ENCODE assay signal across 34 cellular contexts in the genomic region with DNA sequence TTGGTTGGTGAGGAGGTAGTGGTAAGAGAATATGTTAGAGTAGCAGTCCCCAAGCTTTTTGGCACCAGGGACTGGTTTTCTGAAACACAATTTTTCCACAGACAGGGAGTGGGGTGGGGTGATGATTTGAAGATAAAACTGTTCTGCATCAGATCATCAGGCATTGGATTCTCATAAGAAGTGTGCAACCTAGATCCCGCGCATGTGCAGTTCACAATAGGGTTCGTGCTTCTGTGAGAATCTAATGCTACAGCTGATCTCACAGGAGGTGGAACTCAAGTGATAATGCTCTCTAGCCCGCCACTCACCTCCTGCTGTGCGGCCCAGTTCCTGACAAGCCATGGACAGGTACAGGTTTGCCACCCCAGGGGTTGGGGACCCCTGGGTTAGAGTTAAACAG.
"Had no signal": no experiment of that assay in that cellular context is flagged by ENCODE, and none has a peak within 500 bp of the region (broad histone marks: within the 10 kb centered on the region; RNA-seq: fewer than 3 reads in every experiment).

No MANE protein-coding gene starts in this region.

- H3K27ac ChIP-seq: KMS-11 had no signal

- H3K9ac ChIP-seq: KMS-11 had no signal

- H3K27me3 ChIP-seq: MG63 had no signal

- H3K36me3 ChIP-seq: MG63 had no signal

- H3K4me2 ChIP-seq: KMS-11 had no signal

- H3K9me3 ChIP-seq: MG63 had no signal

- DNase-seq: Karpas-422, Kasumi-1, MG63, MM.1S, MV-4-11, NCI-H1048, NCI-H1092, NCI-H1092 treated with DMSO at 0.1 percent for 48 hours, NCI-H1105, NCI-H1105 treated with DMSO at 0.1 percent for 48 hours, NCI-H1417, NCI-H1417 treated with DMSO at 0.1 percent for 48 hours, NCI-H1436, NCI-H1436 treated with DMSO at 0.1 percent for 48 hours, NCI-H146, NCI-H1694, NCI-H1694 treated with DMSO at 0.1 percent for 48 hours, NCI-H187, NCI-H187 treated with DMSO at 0.1 percent for 48 hours, NCI-H1930, NCI-H2029, NCI-H2029 treated with DMSO at 0.1 percent for 48 hours, NCI-H2081, NCI-H2107, NCI-H2171, NCI-H2171 treated with DMSO at 0.1 percent for 48 hours, NCI-H2227 treated with DMSO at 0.1 percent for 48 hours, NCI-H226, NCI-H345, NCI-H446, NCI-H446 treated with DMSO at 0.1 percent for 48 hours, NCI-H510A, NCI-H510A treated with DMSO at 0.1 percent for 48 hours had no signal

- H3K4me3 ChIP-seq: MG63 had no signal
